In genomic region chr19:52896431-52897148, GRCh38 we compare ENCODE assay signal across 6 cellular contexts. TPM values are rescaled to one million over a fixed set of nuclear protein-coding genes. Genes with fewer than 3 reads are reported as not detected.
DNase-seq lines count a peak whose midpoint lies in the region; ATAC-seq and TF ChIP-seq lines count a peak whose summit lies in the region.

No MANE protein-coding gene starts in this region.

- H3K9me3 Mint-ChIP-seq in activated T-cell treated with anti-CD3 and anti-CD28 coated beads, Interleukin-2, amount 50 U/mL, for 4 hours, result peaks cover 8% of the 10 kb centered on the region

- H3K27ac Mint-ChIP-seq in T-helper 17 cell, result peak overlapping the region; percentile 54

- no peak for ATAC-seq in activated T-cell treated with anti-CD3 and anti-CD28 coated beads, Interleukin-2, amount 50 U/mL, for 4 hours
- no peak for ATAC-seq in T-helper 17 cell
- ATAC-seq in upper lobe of left lung (ENCODE audit: low FRiP score in 2 of 2), result peak; percentile 54 to 83
- no peak for ATAC-seq in GM19351 (IDR thresholded peaks at IDR 0.05; ENCODE audit: unreplicated experiment)

- peaks cover 3 to 11% (median 7%) of the 10 kb centered on the region in 4 donors for H3K36me3 ChIP-seq in upper lobe of left lung

- no peak for TF ChIP-seq CTCF in upper lobe of left lung (IDR thresholded peaks at IDR 0.05)

- H3K9me3 ChIP-seq in T-helper 17 cell (ENCODE audit: control insufficient read depth, low read length, poor library complexity, severe bottlenecking) (no peaks in the 10 kb centered on the region), iPS-18c (ENCODE audit: control insufficient read depth, insufficient read depth, low read length) (no peaks in the 10 kb centered on the region), upper lobe of left lung (no peaks in the 10 kb centered on the region)

- 42 to 43% methylated on average over 24 of the region's 24 CpGs for WGBS in upper lobe of left lung, 2 donors

- no peak for TF ChIP-seq POLR2A in upper lobe of left lung (IDR thresholded peaks at IDR 0.05)

- H3K4me1 ChIP-seq in upper lobe of left lung, result peaks cover 12 to 17% (median 15%) of the 10 kb centered on the region in 4 donors

- H3K36me3 Mint-ChIP-seq in activated T-cell treated with anti-CD3 and anti-CD28 coated beads, Interleukin-2, amount 50 U/mL, for 4 hours (ENCODE audit: insufficient read depth), result peaks cover 27% of the 10 kb centered on the region
- peaks cover 4% of the 10 kb centered on the region for H3K36me3 Mint-ChIP-seq in T-helper 17 cell (ENCODE audit: low read depth)

- peaks cover 10% of the 10 kb centered on the region for H3K4me1 Mint-ChIP-seq in activated T-cell treated with anti-CD3 and anti-CD28 coated beads, Interleukin-2, amount 50 U/mL, for 4 hours (ENCODE audit: low read depth)
- peaks cover 12% of the 10 kb centered on the region for H3K4me1 Mint-ChIP-seq in T-helper 17 cell

- no peak for TF ChIP-seq EP300 in upper lobe of left lung (IDR thresholded peaks at IDR 0.05)

- H3K4me3 ChIP-seq in iPS-18c (ENCODE audit: insufficient read depth, low read depth, low read length) (peak overlapping the region; percentile 94), upper lobe of left lung (peak overlapping the region; percentile 43 to 77 (median 56))

- peak overlapping the region; percentile 90 for H3K4me3 Mint-ChIP-seq in activated T-cell treated with anti-CD3 and anti-CD28 coated beads, Interleukin-2, amount 50 U/mL, for 4 hours
- H3K4me3 Mint-ChIP-seq in T-helper 17 cell, result peak overlapping the region; percentile 90

- no peaks in the 10 kb centered on the region for H3K27me3 Mint-ChIP-seq in activated T-cell treated with anti-CD3 and anti-CD28 coated beads, Interleukin-2, amount 50 U/mL, for 4 hours (ENCODE audit: low read depth)
- H3K27me3 Mint-ChIP-seq in T-helper 17 cell, result no peaks in the 10 kb centered on the region

- no peak for DNase-seq in activated T-cell treated with anti-CD3 and anti-CD28 coated beads, Interleukin-2, amount 50 U/mL, for 4 hours
- no peak for DNase-seq in activated T-cell treated with anti-CD3 and anti-CD28 coated beads, Interleukin-2, amount 50 U/mL, for 1 hour
- DNase-seq in T-helper 17 cell (no peak), upper lobe of left lung (peak in 1 of 2 donors; percentile 53)

- no peaks in the 10 kb centered on the region for H3K27me3 ChIP-seq in upper lobe of left lung

- H3K27ac ChIP-seq in upper lobe of left lung, result peak overlapping the region; percentile 82 to 89 (median 84)

RNA-seq across cellular contexts. Expression of gene ZNF320, which starts 0.8 kb away (rescaled TPM):
- total RNA-seq in activated T-cell treated with anti-CD3 and anti-CD28 coated beads, Interleukin-2, amount 50 U/mL, for 4 hours, result 10 to 100 TPM in 1 of 3 donors, 1 to 10 TPM in 2; 3.0 to 10.9 (median 3.4) TPM
- total RNA-seq in T-helper 17 cell (1 to 10 TPM; 4.0 to 5.1 TPM), upper lobe of left lung (10 to 100 TPM in 3 of 6 donors, 1 to 10 TPM in 3; 3.6 to 41.9 (median 10.1) TPM)

RNA-seq across cellular contexts. Expression of gene ZNF888, which starts 26.6 kb away (rescaled TPM):
- total RNA-seq in activated T-cell treated with anti-CD3 and anti-CD28 coated beads, Interleukin-2, amount 50 U/mL, for 4 hours, result 1 to 10 TPM in 1 of 3 donors, under 1 TPM in 2; 0.74 to 1.3 (median 0.98) TPM
- total RNA-seq in T-helper 17 cell, result 1 to 10 TPM; 3.7 to 4.4 TPM
- 10 to 100 TPM in 2 of 6 donors, 1 to 10 TPM in 4; 3.2 to 13.6 (median 6.9) TPM for total RNA-seq in upper lobe of left lung

RNA-seq across cellular contexts. Expression of gene ZNF468, which starts 39.2 kb away (rescaled TPM):
- 10 to 100 TPM in 2 of 3 donors, 1 to 10 TPM in 1; 8.3 to 10.5 (median 10.5) TPM for total RNA-seq in activated T-cell treated with anti-CD3 and anti-CD28 coated beads, Interleukin-2, amount 50 U/mL, for 4 hours
- 10 to 100 TPM; 10.5 to 12.2 TPM for total RNA-seq in T-helper 17 cell
- 10 to 100 TPM in 5 of 6 donors, 1 to 10 TPM in 1; 7.3 to 37.7 (median 19.6) TPM for total RNA-seq in upper lobe of left lung

Comparison
In these comparisons a context has a peak if more than half of its experiments do, and no peak if none do; other contexts are left out.
1. ATAC-seq: peak in upper lobe of left lung (2 of 2); none in activated T-cell treated with anti-CD3 and anti-CD28 coated beads, Interleukin-2, amount 50 U/mL, for 4 hours (0 of 2), T-helper 17 cell (single experiment) and GM19351 (single experiment).